In the genomic region with DNA sequence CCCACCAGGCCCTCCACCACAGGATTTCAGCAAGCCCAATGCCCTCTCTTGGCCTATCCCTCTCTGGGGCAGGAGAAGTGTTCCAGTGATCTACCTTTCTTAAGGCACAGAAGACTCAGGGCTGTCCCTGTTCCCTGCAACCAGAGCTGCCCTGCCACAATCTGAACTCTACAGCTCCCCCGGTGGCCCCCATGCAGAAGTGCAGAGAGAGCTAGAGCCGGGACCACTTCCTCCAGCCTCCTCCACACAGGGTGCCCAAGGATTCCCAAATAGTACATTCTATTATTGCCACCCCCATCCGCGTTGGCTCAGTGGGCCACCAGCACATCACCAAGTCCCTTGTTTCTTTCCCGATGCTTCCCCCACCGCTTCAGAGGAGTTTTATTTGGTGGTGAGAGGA, we compare ENCODE assay signal across 9 cellular contexts.
DNase-seq lines count a peak whose midpoint lies in the region; ATAC-seq and TF ChIP-seq lines count a peak whose summit lies in the region.
"Had no signal": no experiment of that assay in that cellular context is flagged by ENCODE, and none has a peak within 500 bp of the region (broad histone marks: within the 10 kb centered on the region; RNA-seq: fewer than 3 reads in every experiment).

No MANE protein-coding gene starts in this region.

- CTCF ChIA-PET in RWPE1 (lab: Yijun Ruan, JAX) = interaction anchor here (1.5 to 1.6 kb wide), 2 partner anchors 8 to 14 kb away, joined by 4 read pairs; no protein-coding TSS in a partner anchor
- CTCF ChIA-PET in activated CD4-positive, alpha-beta memory T cell treated with anti-CD3 and anti-CD28 coated beads, Interleukin-2, amount 10 ng/mL, durations not matched to agents 7 days and 5 days (lab: Charles Lee) = interaction anchor here (0.6 kb wide), 1 partner anchor 1117 kb away, joined by 3 read pairs; no protein-coding TSS in a partner anchor

- no peaks in the 10 kb centered on the region for H3K27me3 Mint-ChIP-seq in activated CD4-positive, alpha-beta memory T cell treated with anti-CD3 and anti-CD28 coated beads, Interleukin-2, amount 10 ng/mL, durations not matched to agents 7 days and 5 days
- H3K27me3 Mint-ChIP-seq: central memory CD8-positive, alpha-beta T cell had no signal

- H3K4me3 ChIP-seq in H7 (ENCODE audit: insufficient read depth, low read depth, low read length) (no peak overlapping the region), foreskin fibroblast (ENCODE audit: low read depth in 1 of 2, low read length in 2 of 2) (no peak overlapping the region), psoas muscle (no peak overlapping the region)

- intact Hi-C loops in psoas muscle (cut with DNase I) = no loop called here

- DNase-seq in Ammon's horn (ENCODE audit: low spot score) = peak; percentile 44
- DNase-seq in H7 = peak; percentile 83
- peak; percentile 58 for DNase-seq in RWPE1 (ENCODE audit: low spot score)
- peak in 1 of 2 donors; percentile 6 for DNase-seq in foreskin fibroblast
- no peak for DNase-seq in psoas muscle
- no peak for DNase-seq in DMS79 treated with DMSO at 0.1 percent for 48 hours (lab: John Stamatoyannopoulos, UW)
- DNase-seq in activated CD4-positive, alpha-beta memory T cell treated with anti-CD3 and anti-CD28 coated beads, Interleukin-2, amount 10 ng/mL, durations not matched to agents 7 days and 5 days = no peak

- H3K4me3 Mint-ChIP-seq in activated CD4-positive, alpha-beta memory T cell treated with anti-CD3 and anti-CD28 coated beads, Interleukin-2, amount 10 ng/mL, durations not matched to agents 7 days and 5 days = no peak overlapping the region
- H3K4me3 Mint-ChIP-seq: central memory CD8-positive, alpha-beta T cell had no signal

- H3K27ac ChIP-seq in RWPE1 (no peak overlapping the region), psoas muscle (no peak overlapping the region)

- H3K36me3 ChIP-seq in H7 (replicated peaks; ENCODE audit: control insufficient read depth, insufficient read depth, low read length) = no peaks in the 10 kb centered on the region
- H3K36me3 ChIP-seq in psoas muscle (ENCODE audit: insufficient read depth in 1 of 2, low read depth in 1 of 2) = no peaks in the 10 kb centered on the region

- H3K27me3 ChIP-seq in H7 (ENCODE audit: control insufficient read depth, insufficient read depth, low read length) = no peaks in the 10 kb centered on the region
- H3K27me3 ChIP-seq in psoas muscle (ENCODE audit: insufficient read depth in 3 of 3, low read length in 2 of 3) = no peaks in the 10 kb centered on the region

- WGBS in psoas muscle, 3 donors = 48 to 50% (median 50%) methylated on average over 6 of the region's 6 CpGs

- H3K9me3 Mint-ChIP-seq in activated CD4-positive, alpha-beta memory T cell treated with anti-CD3 and anti-CD28 coated beads, Interleukin-2, amount 10 ng/mL, durations not matched to agents 7 days and 5 days = peaks cover 6% of the 10 kb centered on the region

- no peaks in the 10 kb centered on the region for H3K4me1 Mint-ChIP-seq in activated CD4-positive, alpha-beta memory T cell treated with anti-CD3 and anti-CD28 coated beads, Interleukin-2, amount 10 ng/mL, durations not matched to agents 7 days and 5 days
- H3K4me1 Mint-ChIP-seq: central memory CD8-positive, alpha-beta T cell had no signal

- no peaks in the 10 kb centered on the region for H3K9me3 ChIP-seq in psoas muscle

- no peak overlapping the region for H3K27ac Mint-ChIP-seq in activated CD4-positive, alpha-beta memory T cell treated with anti-CD3 and anti-CD28 coated beads, Interleukin-2, amount 10 ng/mL, durations not matched to agents 7 days and 5 days

- H3K36me3 Mint-ChIP-seq in activated CD4-positive, alpha-beta memory T cell treated with anti-CD3 and anti-CD28 coated beads, Interleukin-2, amount 10 ng/mL, durations not matched to agents 7 days and 5 days (ENCODE audit: low read depth) = no peaks in the 10 kb centered on the region

- ATAC-seq in psoas muscle = peak in 3 of 4 donors; percentile 78 to 86 (median 82)
- ATAC-seq in HG02852 (IDR thresholded peaks at IDR 0.05; ENCODE audit: unreplicated experiment) = no peak

- TF ChIP-seq CTCF in RWPE1 (conservative IDR thresholded peaks at IDR 0.05; ENCODE audit: low read depth) = peak; percentile 45
- peak; percentile 53 for TF ChIP-seq CTCF in foreskin fibroblast (IDR thresholded peaks at IDR 0.05; ENCODE audit: low read depth, low read length)
- peak; percentile 46 for TF ChIP-seq CTCF in psoas muscle (IDR thresholded peaks at IDR 0.05)

- no peaks in the 10 kb centered on the region for H3K4me1 ChIP-seq in psoas muscle

- POLR2A ChIA-PET in RWPE1 (lab: Yijun Ruan, JAX; ENCODE audit: low non-redundant PET) = no interaction called here
- POLR2A ChIA-PET in activated CD4-positive, alpha-beta memory T cell treated with anti-CD3 and anti-CD28 coated beads, Interleukin-2, amount 10 ng/mL, durations not matched to agents 7 days and 5 days (lab: Charles Lee) = no interaction called here

Comparison
In these comparisons a context has a peak if more than half of its experiments do, and no peak if none do; other contexts are left out.
1. DNase-seq: peak in Ammon's horn (single experiment), H7 (single experiment) and RWPE1 (single experiment); none in psoas muscle (0 of 2), DMS79 treated with DMSO at 0.1 percent for 48 hours (single experiment) and activated CD4-positive, alpha-beta memory T cell treated with anti-CD3 and anti-CD28 coated beads, Interleukin-2, amount 10 ng/mL, durations not matched to agents 7 days and 5 days (single experiment).
2. Peak in every context shown above with its lines, with median percentiles within 50 percentile points of each other: CTCF ChIP-seq.